Comparison of ENCODE assay signal across 1 cellular context in genomic region chr12:133037207-133038005, GRCh38.
A peak's percentile ranks its signal among the peaks of the same experiment; 100 is the strongest.
TF ChIP-seq lines count a peak whose summit lies in the region.

Gene ZNF84 (plus strand): TSS chr12:133037509. CDS start chr12:133041468, 3,959 bp downstream.

TF ChIP-seq in HepG2, 621 proteins besides CTCF, POLR2A, EP300 and RAD21 (continued from another document and continues in another):
- TF ChIP-seq IRF2 (CRISPR knock-in tag; IDR thresholded peaks at IDR 0.05) (peak; percentile 89; the same call in 1 of the 2 replicates), ARNTL (CRISPR knock-in tag; IDR thresholded peaks at IDR 0.05) (peak; percentile 96), SMAD3 (CRISPR knock-in tag; IDR thresholded peaks at IDR 0.05) (no peak), ZNF609 (CRISPR knock-in tag; IDR thresholded peaks at IDR 0.05; ENCODE audit: borderline replicate concordance) (no peak), ZNF644 (CRISPR knock-in tag; IDR thresholded peaks at IDR 0.05; ENCODE audit: low read depth) (no peak), SP4 (CRISPR knock-in tag; IDR thresholded peaks at IDR 0.05) (peak; percentile 89), STAT5B (CRISPR knock-in tag; IDR thresholded peaks at IDR 0.05) (no peak), ATF2 (CRISPR knock-in tag; IDR thresholded peaks at IDR 0.05) (0 out of 2 replicates have a peak, but pooled peaks have one; percentile 62), IKZF4 (CRISPR knock-in tag; IDR thresholded peaks at IDR 0.05; ENCODE audit: borderline replicate concordance, low read depth, not compliant biosample characterization) (peak; percentile 80), TRIM22 (IDR thresholded peaks at IDR 0.05) (no peak), TRIM24 (CRISPR knock-in tag; IDR thresholded peaks at IDR 0.05) (no peak), SKI (IDR thresholded peaks at IDR 0.05; ENCODE audit: partially characterized antibody) (peak; percentile 42), NR3C1 (CRISPR knock-in tag; IDR thresholded peaks at IDR 0.05) (no peak), NCOA5 (CRISPR knock-in tag; IDR thresholded peaks at IDR 0.05) (no peak), ZNF138 (CRISPR knock-in tag; IDR thresholded peaks at IDR 0.05; ENCODE audit: low read depth) (peak; percentile 74; the same call in 1 of the 2 replicates), MAFK (conservative IDR thresholded peaks at IDR 0.05 in 1 of 2, IDR thresholded peaks at IDR 0.05 in 1 of 2; ENCODE audit: low read length in 2 of 2) (no peak), ZNF784 (CRISPR knock-in tag; IDR thresholded peaks at IDR 0.05; ENCODE audit: borderline replicate concordance) (peak; percentile 40; the same call in 1 of the 2 replicates), ZNF24 (IDR thresholded peaks at IDR 0.05) (no peak), ZBTB49 (CRISPR knock-in tag; IDR thresholded peaks at IDR 0.05; ENCODE audit: borderline replicate concordance) (no peak), JUN (CRISPR knock-in tag; IDR thresholded peaks at IDR 0.05) (peak; percentile 65; the same call in 1 of the 2 replicates), ZNF362 (CRISPR knock-in tag; IDR thresholded peaks at IDR 0.05; ENCODE audit: borderline replicate concordance) (peak; percentile 22; the same call in 1 of the 2 replicates), ZNF430 (CRISPR knock-in tag; IDR thresholded peaks at IDR 0.05) (no peak; the same call in 1 of the 2 replicates), PLSCR1 (CRISPR knock-in tag; IDR thresholded peaks at IDR 0.05; ENCODE audit: borderline replicate concordance) (0 out of 2 replicates have a peak, but pooled peaks have one; percentile 68), KLF6 (CRISPR knock-in tag; IDR thresholded peaks at IDR 0.05) (peak; percentile 80; the same call in 1 of the 2 replicates), THAP8 (CRISPR knock-in tag; IDR thresholded peaks at IDR 0.05; ENCODE audit: borderline replicate concordance) (no peak), ZNF746 (CRISPR knock-in tag; IDR thresholded peaks at IDR 0.05) (no peak), HBP1 (CRISPR knock-in tag; IDR thresholded peaks at IDR 0.05; ENCODE audit: low read depth) (no peak), NCOA1 (CRISPR knock-in tag; IDR thresholded peaks at IDR 0.05) (no peak; the same call in 1 of the 2 replicates), ZFP41 (CRISPR knock-in tag; IDR thresholded peaks at IDR 0.05; ENCODE audit: borderline replicate concordance) (no peak; the same call in 1 of the 2 replicates), ZUFSP (CRISPR knock-in tag; IDR thresholded peaks at IDR 0.05; ENCODE audit: borderline replicate concordance) (no peak), ZNF615 (CRISPR knock-in tag; IDR thresholded peaks at IDR 0.05; ENCODE audit: borderline replicate concordance) (no peak), MED13 (CRISPR knock-in tag; IDR thresholded peaks at IDR 0.05) (no peak), ZNF34 (CRISPR knock-in tag; IDR thresholded peaks at IDR 0.05; ENCODE audit: borderline replicate concordance) (peak; percentile 44; the same call in 1 of the 2 replicates), AHR (CRISPR knock-in tag; IDR thresholded peaks at IDR 0.05) (no peak; the same call in 1 of the 2 replicates), CEBPB (IDR thresholded peaks at IDR 0.05; ENCODE audit: borderline replicate concordance, low read depth, low read length) (no peak), HMGXB3 (CRISPR knock-in tag; IDR thresholded peaks at IDR 0.05; ENCODE audit: borderline replicate concordance) (peak; percentile 55; the same call in 1 of the 2 replicates)
